9 cellular contexts compared by ENCODE assay signal in the genomic region with DNA sequence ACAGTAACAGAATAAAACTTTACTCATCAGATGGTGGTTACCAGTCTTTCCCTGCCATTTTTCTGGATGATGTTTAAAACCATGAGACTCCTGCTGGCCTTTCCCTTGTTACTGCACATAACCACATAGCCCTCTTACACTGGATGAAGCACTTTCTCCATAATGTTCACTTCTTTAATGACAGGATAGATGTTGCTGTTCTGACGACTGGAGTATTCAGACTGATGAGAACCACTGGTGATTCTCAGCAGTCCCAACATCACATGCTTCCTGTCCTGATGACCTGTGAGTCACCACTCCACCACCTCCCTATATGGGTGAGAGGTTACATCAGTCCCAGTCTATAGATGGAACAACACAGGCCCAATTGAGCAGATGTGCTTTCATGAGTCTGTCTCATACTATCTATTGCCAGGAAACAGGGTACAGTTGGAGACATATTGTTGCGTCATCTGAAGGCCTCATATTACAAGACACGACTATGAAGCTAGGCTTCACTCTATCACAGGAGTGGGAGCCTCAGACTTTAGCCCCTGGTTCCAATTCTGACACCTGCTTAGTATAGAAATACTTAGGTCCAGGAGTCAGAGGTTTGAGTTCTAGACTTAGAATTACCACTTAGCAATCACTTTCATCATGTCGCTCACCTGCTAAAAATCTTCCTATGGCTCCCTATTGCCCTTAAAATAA.
DNase-seq lines count a peak whose midpoint lies in the region; ATAC-seq and TF ChIP-seq lines count a peak whose summit lies in the region.
"Had no signal": no experiment of that assay in that cellular context is flagged by ENCODE, and none has a peak within 500 bp of the region (broad histone marks: within the 10 kb centered on the region; RNA-seq: fewer than 3 reads in every experiment).

No MANE protein-coding gene starts in this region.

- intact Hi-C loops in Right ventricle myocardium inferior (cut with DNase I), result no loop called here
- intact Hi-C loops in cardiac septum (cut with DNase I), result no loop called here

- peaks cover 34% of the 10 kb centered on the region for H3K4me1 ChIP-seq in adipocyte (ENCODE audit: control insufficient read depth, insufficient read depth, low read length)
- peaks cover 0 to 7% (median 0%) of the 10 kb centered on the region in 4 donors for H3K4me1 ChIP-seq in tibial nerve
- H3K4me1 ChIP-seq: thyroid gland had no signal

- TF ChIP-seq POLR2A in tibial nerve (IDR thresholded peaks at IDR 0.05), result no peak

- DNase-seq in Right ventricle myocardium inferior (ENCODE audit: missing footprints) (no peak), cardiac septum (ENCODE audit: low spot score) (no peak), NCI-H1694 treated with DMSO at 0.1 percent for 48 hours (lab: John Stamatoyannopoulos, UW) (peak; percentile 78), adipocyte (ENCODE audit: low read depth) (peak; percentile 75), islet precursor cell (peak; percentile 93), tibial nerve (ENCODE audit: low spot score in 2 of 2) (peak in 1 of 2 donors; percentile 41), DMS79 treated with DMSO at 0.1 percent for 48 hours (lab: John Stamatoyannopoulos, UW) (no peak)

- H3K4me3 ChIP-seq in adipocyte (ENCODE audit: low read length) (peak overlapping the region; percentile 12), tibial nerve (no peak overlapping the region)
- H3K4me3 ChIP-seq: thyroid gland had no signal

- TF ChIP-seq EP300 in tibial nerve (IDR thresholded peaks at IDR 0.05), result peak; percentile 34 to 81

- H3K9me3 ChIP-seq in adipocyte (ENCODE audit: control insufficient read depth, low read length), result no peaks in the 10 kb centered on the region
- H3K9me3 ChIP-seq in tibial nerve, result no peaks in the 10 kb centered on the region
- H3K9me3 ChIP-seq: thyroid gland had no signal

- no peaks in the 10 kb centered on the region for H3K36me3 ChIP-seq in adipocyte (ENCODE audit: control insufficient read depth, insufficient read depth, low read length, severe bottlenecking)
- H3K36me3 ChIP-seq in tibial nerve, result no peaks in the 10 kb centered on the region
- H3K36me3 ChIP-seq: thyroid gland had no signal

- WGBS in tibial nerve, 2 donors, result 46 to 63% methylated on average over 4 of the region's 4 CpGs

- ATAC-seq in Right ventricle myocardium inferior (peak; percentile 77), HG02623 (IDR thresholded peaks at IDR 0.05; ENCODE audit: unreplicated experiment) (peak; percentile 82)

- peak overlapping the region; percentile 64 for H3K9ac ChIP-seq in adipocyte (ENCODE audit: low read length)

- H3K27ac ChIP-seq in tibial nerve, result peak overlapping the region in 2 of 4 donors; percentile 12 to 50
- H3K27ac ChIP-seq: thyroid gland had no signal

- TF ChIP-seq CTCF in tibial nerve (IDR thresholded peaks at IDR 0.05), result peak in 1 of 5 experiments; percentile 13

- H3K27me3 ChIP-seq in adipocyte (replicated peaks; ENCODE audit: control insufficient read depth, insufficient read depth, low read length) (no peaks in the 10 kb centered on the region), tibial nerve (no peaks in the 10 kb centered on the region)
- H3K27me3 ChIP-seq: thyroid gland had no signal

Comparison
In these comparisons a context has a peak if more than half of its experiments do, and no peak if none do; other contexts are left out.
1. DNase-seq: peak in NCI-H1694 treated with DMSO at 0.1 percent for 48 hours (single experiment), adipocyte (single experiment) and islet precursor cell (single experiment); none in Right ventricle myocardium inferior (single experiment), cardiac septum (single experiment) and DMS79 treated with DMSO at 0.1 percent for 48 hours (single experiment).